ENCODE assay signal across 8 cellular contexts in genomic region chr12:69161835-69162234, GRCh38.
A peak's percentile ranks its signal among the peaks of the same experiment; 100 is the strongest.
DNase-seq lines count a peak whose midpoint lies in the region; ATAC-seq lines count a peak whose summit lies in the region.

No MANE protein-coding gene starts in this region.

- intact Hi-C loops in posterior cingulate gyrus (cut with DNase I) = no loop called here

- ATAC-seq in GM18520 (IDR thresholded peaks at IDR 0.05; ENCODE audit: unreplicated experiment) (peak; percentile 76), HG02798 (IDR thresholded peaks at IDR 0.05; ENCODE audit: poor library complexity, unreplicated experiment) (peak; percentile 59)

- DNase-seq in OCI-M1 (lab: John Stamatoyannopoulos, UW) (peak; percentile 11), kidney tubule cell (ENCODE audit: low spot score) (peak; percentile 8), GOT3 (lab: John Stamatoyannopoulos, UW) (no peak), posterior cingulate gyrus (no peak), hippocampal formation (lab: John Stamatoyannopoulos, UW) (no peak), KG1 (lab: John Stamatoyannopoulos, UW) (no peak)

Comparison
In these comparisons a context has a peak if more than half of its experiments do, and no peak if none do; other contexts are left out.
1. DNase-seq: peak in OCI-M1 (single experiment) and kidney tubule cell (single experiment); none in GOT3 (single experiment), posterior cingulate gyrus (0 of 10), hippocampal formation (0 of 2) and KG1 (single experiment).